In the genomic region with DNA sequence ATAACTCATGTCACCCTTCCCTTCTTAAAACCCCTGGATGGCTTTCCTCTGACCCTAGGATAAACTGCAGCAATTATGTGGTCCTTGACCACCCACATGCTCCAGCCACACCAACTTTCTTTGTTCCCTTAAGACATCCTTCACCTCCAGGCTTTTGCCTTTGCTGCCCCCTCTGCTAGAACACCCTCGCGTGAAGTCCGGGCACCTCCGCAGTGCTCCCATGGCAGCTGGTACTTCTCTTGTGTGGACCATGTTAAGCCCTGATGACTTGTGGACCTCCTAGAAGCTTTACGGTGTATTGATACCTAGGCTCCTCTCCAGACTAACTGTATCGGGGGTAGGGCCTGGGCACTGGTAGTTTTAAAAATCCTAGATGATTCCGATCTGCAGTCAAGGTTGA, we compare ENCODE assay signal across 10 cellular contexts. TPM values are rescaled to one million over a fixed set of nuclear protein-coding genes. Genes with fewer than 3 reads are reported as not detected.
DNase-seq lines count a peak whose midpoint lies in the region; ATAC-seq and TF ChIP-seq lines count a peak whose summit lies in the region.
"Had no signal": no experiment of that assay in that cellular context is flagged by ENCODE, and none has a peak within 500 bp of the region (broad histone marks: within the 10 kb centered on the region; RNA-seq: fewer than 3 reads in every experiment).

No MANE protein-coding gene starts in this region.

- POLR2A ChIA-PET in T-cell (lab: Charles Lee), result no interaction called here

- H3K36me3 ChIP-seq in esophagus squamous epithelium, result no peaks in the 10 kb centered on the region
- no peaks in the 10 kb centered on the region for H3K36me3 ChIP-seq in skeletal muscle tissue (ENCODE audit: control insufficient read depth in 3 of 3, insufficient read depth in 3 of 3, low read length in 3 of 3)

- H3K4me1 ChIP-seq in esophagus squamous epithelium (peaks cover 3 to 29% (median 11%) of the 10 kb centered on the region in 3 donors), skeletal muscle tissue (ENCODE audit: control insufficient read depth in 3 of 3, insufficient read depth in 3 of 3, low read length in 3 of 3) (peaks cover 29 to 40% (median 36%) of the 10 kb centered on the region in 3 donors)

- peak overlapping the region in 2 of 3 donors; percentile 85 to 93 for H3K9ac ChIP-seq in skeletal muscle tissue (ENCODE audit: low read depth in 1 of 3, low read length in 3 of 3)

- H3K9me3 Mint-ChIP-seq in activated CD4-positive, alpha-beta T cell treated with anti-CD3 and anti-CD28 coated beads, Interleukin-2, amount 10 ng/mL, durations not matched to agents 24 days and 14 days, result no peaks in the 10 kb centered on the region
- no peaks in the 10 kb centered on the region for H3K9me3 Mint-ChIP-seq in T-cell

- no peak for DNase-seq in activated CD4-positive, alpha-beta T cell treated with anti-CD3 and anti-CD28 coated beads, Interleukin-2, amount 10 ng/mL, durations not matched to agents 24 days and 14 days
- no peak for DNase-seq in activated CD4-positive, alpha-beta T cell treated with anti-CD3 and anti-CD28 coated beads for 4 hours
- DNase-seq in T-cell (no peak), esophagus squamous epithelium (lab: John Stamatoyannopoulos, UW) (no peak), dedifferentiated amniotic fluid mesenchymal stem cell (ENCODE audit: extremely low spot score) (no peak), superior temporal gyrus (ENCODE audit: extremely low spot score) (no peak)

- no peaks in the 10 kb centered on the region for H3K36me3 Mint-ChIP-seq in activated CD4-positive, alpha-beta T cell treated with anti-CD3 and anti-CD28 coated beads, Interleukin-2, amount 10 ng/mL, durations not matched to agents 24 days and 14 days (ENCODE audit: low read depth)
- H3K36me3 Mint-ChIP-seq in T-cell, result peaks cover 2% of the 10 kb centered on the region

- peaks cover 0 to 23% (median 0%) of the 10 kb centered on the region in 4 donors for H3K27me3 ChIP-seq in esophagus squamous epithelium
- peaks cover 10 to 17% (median 12%) of the 10 kb centered on the region in 3 donors for H3K27me3 ChIP-seq in skeletal muscle tissue (ENCODE audit: control insufficient read depth in 3 of 3, insufficient read depth in 3 of 3, low read length in 3 of 3)

- ATAC-seq in T-cell (replicated peaks in 1 of 4) (no peak), HG03354 (IDR thresholded peaks at IDR 0.05; ENCODE audit: poor library complexity, severe bottlenecking, unreplicated experiment) (no peak)

- H3K9me3 ChIP-seq in esophagus squamous epithelium (no peaks in the 10 kb centered on the region), skeletal muscle tissue (ENCODE audit: control insufficient read depth in 3 of 3, low read length in 3 of 3) (no peaks in the 10 kb centered on the region)

- H3K4me1 Mint-ChIP-seq in activated CD4-positive, alpha-beta T cell treated with anti-CD3 and anti-CD28 coated beads, Interleukin-2, amount 10 ng/mL, durations not matched to agents 24 days and 14 days, result peaks cover 16% of the 10 kb centered on the region
- peaks cover 10 to 23% (median 18%) of the 10 kb centered on the region in 3 donors for H3K4me1 Mint-ChIP-seq in T-cell

- TF ChIP-seq POLR2A in esophagus squamous epithelium (IDR thresholded peaks at IDR 0.05), result no peak

- no peak overlapping the region for H3K27ac Mint-ChIP-seq in activated CD4-positive, alpha-beta T cell treated with anti-CD3 and anti-CD28 coated beads, Interleukin-2, amount 10 ng/mL, durations not matched to agents 24 days and 14 days
- peak overlapping the region; percentile 72 to 89 for H3K27ac Mint-ChIP-seq in T-cell

- 89 to 92% methylated on average over 6 to 7 of the region's 7 CpGs for WGBS in esophagus squamous epithelium, 2 donors

- intact Hi-C loops in activated CD4-positive, alpha-beta T cell treated with anti-CD3 and anti-CD28 coated beads, Interleukin-2, amount 10 ng/mL, durations not matched to agents 24 days and 14 days (cut with micrococcal nuclease), result loop anchor here (1.0 to 5.0 kb wide), 2 partner anchors 12 to 70 kb away; partner anchors contain the start of genes AGBL5 and PREB
- intact Hi-C loops in esophagus squamous epithelium (cut with DNase I), result no loop called here

- peaks cover 40% of the 10 kb centered on the region for H3K27me3 Mint-ChIP-seq in activated CD4-positive, alpha-beta T cell treated with anti-CD3 and anti-CD28 coated beads, Interleukin-2, amount 10 ng/mL, durations not matched to agents 24 days and 14 days
- peaks cover 13 to 23% of the 10 kb centered on the region in 2 donors for H3K27me3 Mint-ChIP-seq in T-cell

- CTCF ChIA-PET in T-cell (lab: Charles Lee), result interaction anchor here in 1 of 2 donors (0.5 to 1.6 kb wide), 5 partner anchors 11 to 180 kb away, joined by 3 to 9 read pairs (median 3); partner anchors contain the start of gene PREB

- H3K4me3 ChIP-seq in esophagus squamous epithelium (peak overlapping the region in 3 of 4 donors; percentile 51 to 73 (median 60)), skeletal muscle tissue (ENCODE audit: low read length in 3 of 3) (peak overlapping the region; percentile 53 to 91 (median 79))

- H3K4me3 Mint-ChIP-seq in activated CD4-positive, alpha-beta T cell treated with anti-CD3 and anti-CD28 coated beads, Interleukin-2, amount 10 ng/mL, durations not matched to agents 24 days and 14 days, result peak overlapping the region; percentile 90
- H3K4me3 Mint-ChIP-seq in T-cell, result peak overlapping the region; percentile 86 to 95 (median 88)

- no peak for TF ChIP-seq CTCF in esophagus squamous epithelium (IDR thresholded peaks at IDR 0.05)

- H3K27ac ChIP-seq in esophagus squamous epithelium (no peak overlapping the region), skeletal muscle tissue (ENCODE audit: low read depth, low read length) (peak overlapping the region; percentile 14)

RNA-seq across cellular contexts. Expression of gene ABHD1, which starts 0.8 kb away (rescaled TPM):
- 0.23 and 0.28 TPM in 2 replicates for total RNA-seq in activated CD4-positive, alpha-beta T cell treated with anti-CD3 and anti-CD28 coated beads, Interleukin-2, amount 10 ng/mL, durations not matched to agents 24 days and 14 days
- total RNA-seq in T-cell (1 to 10 TPM in 3 of 5 donors, under 1 TPM in 2; 0.66 to 1.4 (median 1.2) TPM), esophagus squamous epithelium (not detected), skeletal muscle tissue (not detected)
- total RNA-seq: epithelial cell of proximal tubule, pulmonary artery endothelial cell had no signal

RNA-seq across cellular contexts. Expression of gene CGREF1, which starts 3.9 kb away (rescaled TPM):
- 14.4 and 15.1 TPM in 2 replicates for total RNA-seq in activated CD4-positive, alpha-beta T cell treated with anti-CD3 and anti-CD28 coated beads, Interleukin-2, amount 10 ng/mL, durations not matched to agents 24 days and 14 days
- total RNA-seq in T-cell, result 1 to 10 TPM in 1 of 5 donors, under 1 TPM in 3, not detected in 1; 0.21 to 1.1 (median 0.34) TPM
- 1 to 10 TPM; 2.6 to 6.1 (median 3.9) TPM for total RNA-seq in esophagus squamous epithelium
- total RNA-seq in skeletal muscle tissue, result 2.1 TPM

RNA-seq across cellular contexts. Expression of gene PREB, which starts 11.6 kb away (rescaled TPM):
- total RNA-seq in activated CD4-positive, alpha-beta T cell treated with anti-CD3 and anti-CD28 coated beads, Interleukin-2, amount 10 ng/mL, durations not matched to agents 24 days and 14 days, result 85.4 and 88.3 TPM in 2 replicates
- 10 to 100 TPM; 23.3 to 62.2 (median 59.9) TPM for total RNA-seq in T-cell
- 10 to 100 TPM; 45.5 to 77.9 (median 53.9) TPM for total RNA-seq in esophagus squamous epithelium
- total RNA-seq in skeletal muscle tissue, result 14.1 TPM

RNA-seq across cellular contexts. Expression of gene PRR30, which starts 16.4 kb away (rescaled TPM):
- total RNA-seq in activated CD4-positive, alpha-beta T cell treated with anti-CD3 and anti-CD28 coated beads, Interleukin-2, amount 10 ng/mL, durations not matched to agents 24 days and 14 days, result not detected in 2 replicates
- total RNA-seq in T-cell (not detected), esophagus squamous epithelium (not detected), skeletal muscle tissue (not detected)
- total RNA-seq: epithelial cell of proximal tubule, pulmonary artery endothelial cell had no signal

RNA-seq across cellular contexts. Expression of gene TCF23, which starts 26.0 kb away (rescaled TPM):
- not detected in 2 replicates for total RNA-seq in activated CD4-positive, alpha-beta T cell treated with anti-CD3 and anti-CD28 coated beads, Interleukin-2, amount 10 ng/mL, durations not matched to agents 24 days and 14 days
- total RNA-seq in T-cell, result not detected
- total RNA-seq in esophagus squamous epithelium, result not detected
- 0.52 TPM for total RNA-seq in skeletal muscle tissue
- total RNA-seq: epithelial cell of proximal tubule, pulmonary artery endothelial cell had no signal
